Comparison of ENCODE assay signal across 14 cellular contexts in the genomic region with DNA sequence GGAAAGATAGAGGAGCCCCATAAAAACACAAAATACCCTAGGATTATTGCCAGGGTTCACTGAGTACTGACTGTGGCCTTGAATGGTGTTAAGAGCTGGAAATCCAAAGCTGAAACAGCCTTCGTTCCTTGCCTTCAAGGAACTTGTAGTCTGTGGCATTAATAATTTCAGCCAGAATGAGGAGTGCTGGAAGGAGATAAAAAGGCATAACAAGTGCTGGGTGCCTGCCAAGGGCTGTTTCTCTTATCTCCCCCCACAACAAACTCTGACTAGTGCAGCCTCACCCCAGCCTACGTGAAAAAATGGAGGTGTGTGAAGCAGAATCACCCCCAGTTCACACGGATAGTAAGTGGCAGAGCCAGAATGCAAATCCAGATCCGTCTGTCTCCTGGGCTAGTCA.
"Had no signal": no experiment of that assay in that cellular context is flagged by ENCODE, and none has a peak within 500 bp of the region (broad histone marks: within the 10 kb centered on the region; RNA-seq: fewer than 3 reads in every experiment).

No MANE protein-coding gene starts in this region.

- H3K27me3 Mint-ChIP-seq: stimulated activated naive CD8-positive, alpha-beta T cell treated with anti-CD3 and anti-CD28 coated beads, Interleukin-15, Interleukin-2, amounts not matched to agents 100 ng/mL and 50 ng/mL, for 24 hours had no signal

- H3K36me3 ChIP-seq: heart right ventricle, left lung, right atrium auricular region, suprapubic skin, upper lobe of right lung had no signal

- H3K27ac ChIP-seq: coronary artery, heart right ventricle, left lung, right atrium auricular region, suprapubic skin, upper lobe of right lung had no signal

- H3K27ac Mint-ChIP-seq: activated naive CD4-positive, alpha-beta T cell treated with anti-CD3 and anti-CD28 coated beads for 36 hours; activated naive CD8-positive, alpha-beta T cell treated with anti-CD3 and anti-CD28 coated beads, Interleukin-2, amount 50 U/mL, for 24 hours; activated T-helper 2 cell treated with anti-CD3 and anti-CD28 coated beads, Interferon-gamma antibody, Interleukin-2, Interleukin-4, amounts not matched to agents 10 μg/mL and 5 μg/mL and 100 μg/mL, durations not matched to agents 14 hours and 24 hours and 36 hours; stimulated activated naive CD8-positive, alpha-beta T cell treated with anti-CD3 and anti-CD28 coated beads, Interleukin-15, Interleukin-2, amounts not matched to agents 100 ng/mL and 50 ng/mL, for 24 hours had no signal

- H3K4me1 Mint-ChIP-seq: activated naive CD8-positive, alpha-beta T cell treated with anti-CD3 and anti-CD28 coated beads, Interleukin-2, amount 50 U/mL, for 24 hours had no signal

- ATAC-seq: activated naive CD8-positive, alpha-beta T cell treated with anti-CD3 and anti-CD28 coated beads, Interleukin-2, amount 50 U/mL, for 24 hours; left lung; mucosa of descending colon; naive thymus-derived CD8-positive, alpha-beta T cell; upper lobe of right lung had no signal

- DNase-seq: activated CD4-positive, alpha-beta T cell treated with anti-CD3 and anti-CD28 coated beads, Interleukin-2, amount 50 U/mL, for 4 hours; activated CD4-positive, CD25-positive, alpha-beta regulatory T cell treated with anti-CD3 and anti-CD28 coated beads, Interleukin-2, amount 50 U/mL, for 72 hours; activated naive CD4-positive, alpha-beta T cell treated with anti-CD3 and anti-CD28 coated beads for 36 hours; activated naive CD8-positive, alpha-beta T cell treated with anti-CD3 and anti-CD28 coated beads, Interleukin-2, amount 50 U/mL, for 24 hours; heart right ventricle; left lung; mucosa of descending colon; naive thymus-derived CD8-positive, alpha-beta T cell; upper lobe of right lung had no signal

- H3K4me1 ChIP-seq: left lung had no signal

- H3K4me3 Mint-ChIP-seq: activated naive CD4-positive, alpha-beta T cell treated with anti-CD3 and anti-CD28 coated beads for 36 hours; activated naive CD8-positive, alpha-beta T cell treated with anti-CD3 and anti-CD28 coated beads, Interleukin-2, amount 50 U/mL, for 24 hours; naive thymus-derived CD8-positive, alpha-beta T cell; stimulated activated naive CD8-positive, alpha-beta T cell treated with anti-CD3 and anti-CD28 coated beads, Interleukin-15, Interleukin-2, amounts not matched to agents 100 ng/mL and 50 ng/mL, for 24 hours had no signal

- H3K27me3 ChIP-seq: heart right ventricle, left lung, right atrium auricular region, suprapubic skin, upper lobe of right lung had no signal

- H3K4me3 ChIP-seq: left lung, mucosa of descending colon, suprapubic skin, upper lobe of right lung had no signal

- H3K9me3 ChIP-seq: heart right ventricle, left lung, mucosa of descending colon, right atrium auricular region, suprapubic skin, upper lobe of right lung had no signal

- H3K9me3 Mint-ChIP-seq: activated naive CD4-positive, alpha-beta T cell treated with anti-CD3 and anti-CD28 coated beads for 36 hours; activated naive CD8-positive, alpha-beta T cell treated with anti-CD3 and anti-CD28 coated beads, Interleukin-2, amount 50 U/mL, for 24 hours; activated T-helper 2 cell treated with anti-CD3 and anti-CD28 coated beads, Interferon-gamma antibody, Interleukin-2, Interleukin-4, amounts not matched to agents 10 μg/mL and 5 μg/mL and 100 μg/mL, durations not matched to agents 14 hours and 24 hours and 36 hours; naive thymus-derived CD8-positive, alpha-beta T cell; stimulated activated naive CD8-positive, alpha-beta T cell treated with anti-CD3 and anti-CD28 coated beads, Interleukin-15, Interleukin-2, amounts not matched to agents 100 ng/mL and 50 ng/mL, for 24 hours had no signal
